Comparison of ENCODE assay signal across 15 cellular contexts in genomic region chr5:178214160-178214803, GRCh38. TPM values are rescaled to one million over a fixed set of nuclear protein-coding genes. Genes with fewer than 3 reads are reported as not detected.
DNase-seq lines count a peak whose midpoint lies in the region; ATAC-seq, FAIRE-seq and TF ChIP-seq lines count a peak whose summit lies in the region.
"Had no signal": no experiment of that assay in that cellular context is flagged by ENCODE, and none has a peak within 500 bp of the region (broad histone marks: within the 10 kb centered on the region; RNA-seq: fewer than 3 reads in every experiment).

No MANE protein-coding gene starts in this region.

- peaks cover 8 to 90% (median 9%) of the 10 kb centered on the region in 3 donors for H3K36me3 Mint-ChIP-seq in CD8-positive, alpha-beta memory T cell
- H3K36me3 Mint-ChIP-seq in activated T-helper 17 cell treated with anti-CD3 and anti-CD28 coated beads, Interleukin-2, amount 50 U/mL, for 72 hours (ENCODE audit: low read depth): peaks cover 100% of the 10 kb centered on the region

- no peak overlapping the region for H4K91ac ChIP-seq in neuronal stem cell (ENCODE audit: low read depth, low read length, poor library complexity)

- H3K14ac ChIP-seq in neuronal stem cell (ENCODE audit: low read length): no peak overlapping the region

- peaks cover 56% of the 10 kb centered on the region for H3K36me3 ChIP-seq in CD8-positive, alpha-beta memory T cell (ENCODE audit: insufficient read depth, low read length)
- H3K36me3 ChIP-seq in mucosa of rectum (ENCODE audit: control insufficient read depth in 2 of 2, insufficient read depth in 2 of 2, low read length in 2 of 2) (peaks cover 57 to 76% of the 10 kb centered on the region in 2 donors), neuronal stem cell (replicated peaks in 1 of 2; ENCODE audit: control insufficient read depth in 2 of 2, insufficient read depth in 2 of 2, low read length in 2 of 2) (peaks cover 68 to 94% of the 10 kb centered on the region in 2 donors)

- no peak for TF ChIP-seq POLR2A in A549 (IDR thresholded peaks at IDR 0.05; ENCODE audit: low read length)

- no peak for TF ChIP-seq RAD21 in A549 (conservative IDR thresholded peaks at IDR 0.05 in 1 of 2, IDR thresholded peaks at IDR 0.05 in 1 of 2)

- FAIRE-seq in A549 (lab: Jason Lieb, UNC): no peak

- H3K4me3 ChIP-seq in A549: no peak overlapping the region
- H3K4me3 ChIP-seq in CD8-positive, alpha-beta memory T cell (ENCODE audit: low read length): no peak overlapping the region
- no peak overlapping the region for H3K4me3 ChIP-seq in mucosa of rectum (ENCODE audit: low read length in 2 of 2)
- H3K4me3 ChIP-seq in neuronal stem cell (ENCODE audit: low read length in 2 of 2): no peak overlapping the region
- H3K4me3 ChIP-seq: mucosa of descending colon had no signal

- no peak overlapping the region for H2AK5ac ChIP-seq in neuronal stem cell (ENCODE audit: low read depth, low read length)

- 96% methylated on average over 6 of the region's 6 CpGs for WGBS in A549 (ENCODE audit: missing lambda C conversion rate)
- WGBS in neuronal stem cell (ENCODE audit: extremely low coverage in 2 of 2, insufficient read length in 2 of 2, insufficient replicate concordance in 1 of 2), 2 donors: no CpG with 5 or more reads among the region's 6 CpGs

- H3K27ac ChIP-seq in A549 (no peak overlapping the region), mucosa of rectum (ENCODE audit: low read depth in 2 of 2, low read length in 2 of 2) (peak overlapping the region; percentile 95 to 98), neuronal stem cell (replicated peaks; ENCODE audit: low read length) (no peak overlapping the region), caudate nucleus (ENCODE audit: low read depth, low read length) (no peak overlapping the region)
- H3K27ac ChIP-seq in CD8-positive, alpha-beta memory T cell (ENCODE audit: low read depth, low read length): no peak overlapping the region
- H3K27ac ChIP-seq: KMS-11 had no signal

- no peak for TF ChIP-seq EP300 in A549 (IDR thresholded peaks at IDR 0.05)

- H3K27me3 Mint-ChIP-seq in CD8-positive, alpha-beta memory T cell: no peaks in the 10 kb centered on the region
- H3K27me3 Mint-ChIP-seq in activated T-helper 17 cell treated with anti-CD3 and anti-CD28 coated beads, Interleukin-2, amount 50 U/mL, for 72 hours: no peaks in the 10 kb centered on the region
- H3K27me3 Mint-ChIP-seq: activated B cell treated with CpG ODN at 0.5 μM for 24 hours had no signal

- H3K4me2 ChIP-seq in A549 (no peak overlapping the region), neuronal stem cell (ENCODE audit: insufficient read depth, low read length, poor library complexity, severe bottlenecking) (no peak overlapping the region)
- H3K4me2 ChIP-seq: KMS-11 had no signal

- no peak overlapping the region for H2BK12ac ChIP-seq in neuronal stem cell (ENCODE audit: low read length)

- no peak for DNase-seq in A549 (ENCODE audit: low read depth in 1 of 2, low spot score in 1 of 2)
- no peak for DNase-seq in CD8-positive, alpha-beta memory T cell
- DNase-seq in neuronal stem cell (ENCODE audit: low spot score): no peak
- DNase-seq in caudate nucleus (lab: John Stamatoyannopoulos, UW): no peak
- no peak for DNase-seq in cerebellar nuclear complex (lab: John Stamatoyannopoulos, UW)
- DNase-seq: activated B cell treated with CpG ODN at 0.5 μM for 24 hours, activated gamma-delta T cell, NCI-H1930, right cardiac atrium had no signal

- no peaks in the 10 kb centered on the region for H3K27me3 ChIP-seq in CD8-positive, alpha-beta memory T cell (ENCODE audit: insufficient read depth, low read length, poor library complexity, severe bottlenecking)
- H3K27me3 ChIP-seq in mucosa of rectum (ENCODE audit: control insufficient read depth in 2 of 2, insufficient read depth in 2 of 2, low read length in 2 of 2) (no peaks in the 10 kb centered on the region), neuronal stem cell (ENCODE audit: control insufficient read depth in 3 of 3, insufficient read depth in 3 of 3, low read depth in 1 of 3, low read length in 3 of 3) (no peaks in the 10 kb centered on the region)

- CTCF ChIA-PET in A549 (lab: Yijun Ruan, JAX): interaction anchor here (1.3 kb wide), 1 partner anchor 21 kb away, joined by 6 read pairs; no protein-coding TSS in a partner anchor
- CTCF ChIA-PET in CD8-positive, alpha-beta memory T cell (lab: Charles Lee): no interaction called here

- H2BK5ac ChIP-seq in neuronal stem cell (ENCODE audit: low read length): no peak overlapping the region

- no peak overlapping the region for H3K23ac ChIP-seq in neuronal stem cell (ENCODE audit: low read depth, low read length, poor library complexity)

- no peak overlapping the region for H2BK120ac ChIP-seq in neuronal stem cell (ENCODE audit: low read depth, low read length)

- H3K9me3 Mint-ChIP-seq in CD8-positive, alpha-beta memory T cell: no peaks in the 10 kb centered on the region
- H3K9me3 Mint-ChIP-seq in activated T-helper 17 cell treated with anti-CD3 and anti-CD28 coated beads, Interleukin-2, amount 50 U/mL, for 72 hours: no peaks in the 10 kb centered on the region
- H3K9me3 Mint-ChIP-seq: activated B cell treated with CpG ODN at 0.5 μM for 24 hours had no signal

- no peak overlapping the region for H2AFZ ChIP-seq in neuronal stem cell (ENCODE audit: low read length)

- no peaks in the 10 kb centered on the region for H3K79me1 ChIP-seq in neuronal stem cell (ENCODE audit: low read depth, low read length)

- no peak for TF ChIP-seq CTCF in A549 (IDR thresholded peaks at IDR 0.05)

- H3K27ac Mint-ChIP-seq in CD8-positive, alpha-beta memory T cell: peak overlapping the region in 5 of 8 donors; percentile 17 to 91 (median 54)
- H3K27ac Mint-ChIP-seq in activated T-helper 17 cell treated with anti-CD3 and anti-CD28 coated beads, Interleukin-2, amount 50 U/mL, for 72 hours: peak overlapping the region; percentile 85
- H3K27ac Mint-ChIP-seq: activated B cell treated with CpG ODN at 0.5 μM for 24 hours had no signal

- ATAC-seq in A549 (peak; percentile 5 to 8; a peak in 3 of 6 replicates), HG03439 (IDR thresholded peaks at IDR 0.05; ENCODE audit: unreplicated experiment) (no peak)
- ATAC-seq in activated T-helper 17 cell treated with anti-CD3 and anti-CD28 coated beads, Interleukin-2, amount 50 U/mL, for 72 hours (replicated peaks): no peak

- H3K4ac ChIP-seq in neuronal stem cell (ENCODE audit: low read length): no peak overlapping the region

- H3K9ac ChIP-seq in mucosa of rectum (ENCODE audit: low read depth in 1 of 2, low read length in 2 of 2) (peak overlapping the region; percentile 38 to 77), neuronal stem cell (ENCODE audit: low read depth, low read length, poor library complexity) (no peak overlapping the region)
- H3K9ac ChIP-seq: KMS-11 had no signal

- H3K9me3 ChIP-seq in A549: no peaks in the 10 kb centered on the region
- no peaks in the 10 kb centered on the region for H3K9me3 ChIP-seq in CD8-positive, alpha-beta memory T cell (ENCODE audit: low read length)
- no peaks in the 10 kb centered on the region for H3K9me3 ChIP-seq in mucosa of rectum (ENCODE audit: control insufficient read depth in 2 of 2, low read length in 2 of 2)
- H3K9me3 ChIP-seq in neuronal stem cell (replicated peaks in 1 of 2; ENCODE audit: control insufficient read depth in 2 of 2, insufficient read depth in 1 of 2, low read depth in 1 of 2, low read length in 2 of 2): no peaks in the 10 kb centered on the region
- H3K9me3 ChIP-seq: mucosa of descending colon had no signal

- POLR2A ChIA-PET in A549 (lab: Yijun Ruan, JAX): interaction anchor here (2.3 to 2.6 kb wide), 2 partner anchors 10 kb away, joined by 9 to 18 read pairs; partner anchors contain the start of gene HNRNPAB
- POLR2A ChIA-PET in CD8-positive, alpha-beta memory T cell (lab: Charles Lee): interaction anchor here (1.1 kb wide), 1 partner anchor 83 kb away, joined by 3 read pairs; no protein-coding TSS in a partner anchor

- H3K4me1 Mint-ChIP-seq in CD8-positive, alpha-beta memory T cell: peaks cover 16 to 44% (median 30%) of the 10 kb centered on the region in 3 donors
- peaks cover 13% of the 10 kb centered on the region for H3K4me1 Mint-ChIP-seq in activated T-helper 17 cell treated with anti-CD3 and anti-CD28 coated beads, Interleukin-2, amount 50 U/mL, for 72 hours

- H3K4me1 ChIP-seq in A549 (0 out of 3 replicates have a peak, but pooled peaks cover 4% of the 10 kb centered on the region), mucosa of rectum (ENCODE audit: control insufficient read depth in 2 of 2, insufficient read depth in 2 of 2, low read length in 2 of 2) (peaks cover 64 to 75% of the 10 kb centered on the region in 2 donors), neuronal stem cell (ENCODE audit: control insufficient read depth in 2 of 2, insufficient read depth in 1 of 2, low read depth in 1 of 2, low read length in 2 of 2) (no peaks in the 10 kb centered on the region)
- H3K4me1 ChIP-seq in CD8-positive, alpha-beta memory T cell (ENCODE audit: insufficient read depth, low read length): no peaks in the 10 kb centered on the region

- H3K18ac ChIP-seq in neuronal stem cell (ENCODE audit: low read length): no peak overlapping the region

- no peak overlapping the region for H3K4me3 Mint-ChIP-seq in CD8-positive, alpha-beta memory T cell
- H3K4me3 Mint-ChIP-seq in activated T-helper 17 cell treated with anti-CD3 and anti-CD28 coated beads, Interleukin-2, amount 50 U/mL, for 72 hours: no peak overlapping the region
- H3K4me3 Mint-ChIP-seq: activated B cell treated with CpG ODN at 0.5 μM for 24 hours had no signal

- no peak overlapping the region for H2BK15ac ChIP-seq in neuronal stem cell (ENCODE audit: low read length)

- no peak overlapping the region for H4K8ac ChIP-seq in neuronal stem cell (ENCODE audit: low read depth, low read length)

RNA-seq across cellular contexts. Expression of gene HNRNPAB, which starts 9.9 kb away (rescaled TPM):
- polyA plus RNA-seq in A549 (2011; rRNA removed) (140 and 200 TPM in 2 replicates), A549 (2017; fragmentation: RNase III; extraction: RNeasy Plus Mini Kit Qiagen cat#74134 plus additional on column Dnase treatment) (338 to 354 TPM (median 352 TPM) in 3 replicates)
- 249 and 266 TPM in 2 replicates for polyA plus RNA-seq in A549 (2012; cell fraction: cytosol; rRNA removed)
- 149 and 201 TPM in 2 replicates for polyA plus RNA-seq in A549 (2012; cell fraction: nucleus; rRNA removed)
- polyA minus RNA-seq in A549 (2011; rRNA and poly(A)+ RNA removed): 68.2 and 74.0 TPM in 2 replicates
- total RNA-seq in CD8-positive, alpha-beta memory T cell: 100 to 1,000 TPM; 672 to 673 TPM
- 80.5 TPM for polyA plus RNA-seq in CD8-positive, alpha-beta memory T cell
- total RNA-seq in activated T-helper 17 cell treated with anti-CD3 and anti-CD28 coated beads, Interleukin-2, amount 50 U/mL, for 72 hours: 100 to 1,000 TPM; 154 to 390 TPM
- 252 TPM for polyA plus RNA-seq in neuronal stem cell (2013, experiment 1 of 2)
- polyA plus RNA-seq in neuronal stem cell (2013, experiment 2 of 2): 248 TPM

RNA-seq across cellular contexts. Expression of gene PHYKPL, which starts 18.3 kb away (rescaled TPM):
- 21.9 and 24.6 TPM in 2 replicates for polyA plus RNA-seq in A549 (2011; rRNA removed)
- 19.3 and 20.6 TPM in 2 replicates for polyA plus RNA-seq in A549 (2012; cell fraction: cytosol; rRNA removed)
- 66.2 and 68.7 TPM in 2 replicates for polyA plus RNA-seq in A549 (2012; cell fraction: nucleus; rRNA removed)
- polyA plus RNA-seq in A549 (2017; fragmentation: RNase III; extraction: RNeasy Plus Mini Kit Qiagen cat#74134 plus additional on column Dnase treatment): 12.5 to 13.9 TPM (median 13.0 TPM) in 3 replicates
- polyA minus RNA-seq in A549 (2011; rRNA and poly(A)+ RNA removed): 60.3 and 65.1 TPM in 2 replicates
- total RNA-seq in CD8-positive, alpha-beta memory T cell: 10 to 100 TPM; 57.8 to 61.1 TPM
- polyA plus RNA-seq in CD8-positive, alpha-beta memory T cell: 41.6 TPM
- 100 to 1,000 TPM in 1 of 2 donors, 10 to 100 TPM in 1; 91.9 to 112 TPM for total RNA-seq in activated T-helper 17 cell treated with anti-CD3 and anti-CD28 coated beads, Interleukin-2, amount 50 U/mL, for 72 hours
- 13.6 TPM for polyA plus RNA-seq in neuronal stem cell (2013, experiment 1 of 2)
- 13.2 TPM for polyA plus RNA-seq in neuronal stem cell (2013, experiment 2 of 2)

RNA-seq across cellular contexts. Expression of gene GMCL2, which starts 27.1 kb away (rescaled TPM):
- polyA plus RNA-seq in A549 (2011; rRNA removed) (not detected in 2 replicates), A549 (2017; fragmentation: RNase III; extraction: RNeasy Plus Mini Kit Qiagen cat#74134 plus additional on column Dnase treatment) (not detected in 3 replicates)
- not detected in 2 replicates for polyA plus RNA-seq in A549 (2012; cell fraction: cytosol; rRNA removed)
- polyA plus RNA-seq in A549 (2012; cell fraction: nucleus; rRNA removed): not detected in 2 replicates
- not detected in 2 replicates for polyA minus RNA-seq in A549 (2011; rRNA and poly(A)+ RNA removed)
- total RNA-seq in CD8-positive, alpha-beta memory T cell: not detected
- not detected for polyA plus RNA-seq in CD8-positive, alpha-beta memory T cell
- total RNA-seq in activated T-helper 17 cell treated with anti-CD3 and anti-CD28 coated beads, Interleukin-2, amount 50 U/mL, for 72 hours: not detected
- polyA plus RNA-seq in neuronal stem cell (2013, experiment 1 of 2): not detected
- polyA plus RNA-seq in neuronal stem cell (2013, experiment 2 of 2): not detected
- total RNA-seq: activated B cell treated with CpG ODN at 0.5 μM for 24 hours, mucosa of descending colon, right cardiac atrium, temporal lobe had no signal
- polyA plus RNA-seq: right cardiac atrium had no signal

Comparison
In these comparisons a context has a peak if more than half of its experiments do, and no peak if none do; other contexts are left out.
1. ATAC-seq: peak in A549 (2 of 2); none in activated T-helper 17 cell treated with anti-CD3 and anti-CD28 coated beads, Interleukin-2, amount 50 U/mL, for 72 hours (single experiment) and HG03439 (single experiment).
2. H3K27ac ChIP-seq: peak in mucosa of rectum (2 of 2); none in A549 (0 of 2), CD8-positive, alpha-beta memory T cell (single experiment), neuronal stem cell (single experiment) and caudate nucleus (single experiment).